16 cellular contexts compared by ENCODE assay signal in genomic region chr18:13412901-13413300, GRCh38.
A peak's percentile ranks its signal among the peaks of the same experiment; 100 is the strongest.
DNase-seq lines count a peak whose midpoint lies in the region; ATAC-seq, FAIRE-seq and TF ChIP-seq lines count a peak whose summit lies in the region.
"Had no signal": no experiment of that assay in that cellular context is flagged by ENCODE, and none has a peak within 500 bp of the region (broad histone marks: within the 10 kb centered on the region; RNA-seq: fewer than 3 reads in every experiment).

No MANE protein-coding gene starts in this region.

- no peak overlapping the region for H2BK20ac ChIP-seq in H1 (ENCODE audit: low read length)

- DNase-seq in NCI-H187 treated with DMSO at 0.1 percent for 48 hours (lab: John Stamatoyannopoulos, UW) (peak; percentile 29), NCI-H187 (lab: John Stamatoyannopoulos, UW) (no peak), left ventricle myocardium inferior (no peak), left cardiac atrium (no peak), H1 (ENCODE audit: low read depth in 1 of 2, low spot score in 2 of 2) (no peak), NCI-H1436 (lab: John Stamatoyannopoulos, UW) (no peak)
- DNase-seq: COR-L47, DND-41, GDM1, GOT3 had no signal

- H4K5ac ChIP-seq in H1 (ENCODE audit: insufficient read length, low read depth, low read length), result no peak overlapping the region

- no peak for ATAC-seq in left cardiac atrium
- ATAC-seq in GM21447 (IDR thresholded peaks at IDR 0.05; ENCODE audit: unreplicated experiment), result no peak
- ATAC-seq: CD8-positive, alpha-beta T cell had no signal

- H2AK5ac ChIP-seq in H1 (ENCODE audit: low read depth, low read length), result no peak overlapping the region

- H3K27me3 ChIP-seq in left ventricle myocardium inferior (ENCODE audit: low read depth) (no peaks in the 10 kb centered on the region), H1 (replicated peaks in 1 of 4; ENCODE audit: control insufficient read depth in 3 of 4, extremely low read depth in 1 of 4, insufficient read depth in 3 of 4, low read length in 3 of 4) (no peaks in the 10 kb centered on the region)

- H3K9ac ChIP-seq in H1 (replicated peaks in 1 of 4; ENCODE audit: extremely low read depth in 1 of 4, low read depth in 3 of 4, low read length in 3 of 4), result no peak overlapping the region

- POLR2A ChIA-PET in H1 (lab: Charles Lee; ENCODE audit: partially characterized antibody), result no interaction called here

- peaks cover 56% of the 10 kb centered on the region for H3K4me1 ChIP-seq in left ventricle myocardium inferior
- 0 out of 7 replicates have a peak, but pooled peaks cover 0 to 2% (median 0%) of the 10 kb centered on the region in 4 experiments for H3K4me1 ChIP-seq in H1 (replicated peaks in 1 of 4; ENCODE audit: control insufficient read depth in 3 of 4, insufficient read depth in 4 of 4, low read length in 3 of 4)
- H3K4me1 ChIP-seq: HAP-1 had no signal

- H3K4ac ChIP-seq in H1 (replicated peaks; ENCODE audit: insufficient read length, low read depth, low read length), result no peak overlapping the region

- TF ChIP-seq POLR2A in H1 (IDR thresholded peaks at IDR 0.05; ENCODE audit: control extremely low read depth in 1 of 2, low read depth in 2 of 2, low read length in 2 of 2), result no peak

- H3K18ac ChIP-seq in H1 (ENCODE audit: extremely low read depth, low read length), result no peak overlapping the region

- H4K91ac ChIP-seq in H1 (replicated peaks; ENCODE audit: insufficient read length, low read length), result peak overlapping the region; percentile 17

- TF ChIP-seq EP300 in H1 (IDR thresholded peaks at IDR 0.05; ENCODE audit: borderline replicate concordance in 1 of 2, low read depth in 2 of 2, low read length in 2 of 2), result no peak

- no peaks in the 10 kb centered on the region for H3K79me2 ChIP-seq in H1 (ENCODE audit: control insufficient read depth in 1 of 2, insufficient read depth in 2 of 2, low read length in 2 of 2)

- no peak overlapping the region for H2BK120ac ChIP-seq in H1 (replicated peaks; ENCODE audit: low read depth, low read length)

- H3K4me3 ChIP-seq in left ventricle myocardium inferior (no peak overlapping the region), H1 (ENCODE audit: extremely low read depth in 1 of 4, insufficient read depth in 2 of 4, low read depth in 3 of 4, low read length in 4 of 4) (no peak overlapping the region)
- H3K4me3 ChIP-seq: HAP-1 had no signal

- peak overlapping the region; percentile 17 for H3K27ac ChIP-seq in left ventricle myocardium inferior (replicated peaks)
- no peak overlapping the region for H3K27ac ChIP-seq in H1 (ENCODE audit: low read depth, low read length)
- H3K27ac ChIP-seq: 22Rv1 had no signal

- 80% methylated on average over 8 of the region's 8 CpGs; no CpG with 5 or more reads in 1 of the 2 experiments for WGBS in H1 (ENCODE audit: extremely low coverage in 1 of 2, insufficient coverage in 1 of 2, insufficient read length in 1 of 2, insufficient replicate concordance in 2 of 2, low coverage in 1 of 2, low lambda C conversion rate in 2 of 2, missing lambda C conversion rate in 1 of 2), 2 experiments

- H4K20me1 ChIP-seq in H1 (replicated peaks in 1 of 2; ENCODE audit: control insufficient read depth in 1 of 2, insufficient read depth in 2 of 2, low read length in 2 of 2), result no peaks in the 10 kb centered on the region

- no peak overlapping the region for H3K14ac ChIP-seq in H1 (ENCODE audit: insufficient read length)

- H3K9me3 ChIP-seq in left ventricle myocardium inferior (replicated peaks) (peaks cover 11% of the 10 kb centered on the region), H1 (ENCODE audit: insufficient read depth in 2 of 2, low read depth in 1 of 2, low read length in 1 of 2) (0 out of 4 replicates have a peak, but pooled peaks cover 0 to 3% of the 10 kb centered on the region in 2 experiments)
- H3K9me3 ChIP-seq: HAP-1 had no signal

- H3K23ac ChIP-seq in H1 (ENCODE audit: insufficient read length), result no peak overlapping the region

- TF ChIP-seq CTCF in left ventricle myocardium inferior (IDR thresholded peaks at IDR 0.05; ENCODE audit: borderline replicate concordance) (no peak), H1 (IDR thresholded peaks at IDR 0.05; ENCODE audit: control extremely low read depth in 1 of 3, insufficient read depth in 1 of 3, low read depth in 1 of 3, low read length in 3 of 3) (no peak)

- intact Hi-C loops in left ventricle myocardium inferior (cut with micrococcal nuclease), result loop anchor here (10.0 kb wide), 1 partner anchor 62 kb away; no protein-coding TSS in a partner anchor
- intact Hi-C loops in left cardiac atrium (cut with DNase I), result no loop called here

- CTCF ChIA-PET in H1 (lab: Charles Lee; ENCODE audit: partially characterized antibody), result no interaction called here

- H2BK12ac ChIP-seq in H1 (ENCODE audit: low read depth, low read length), result no peak overlapping the region

- no peak overlapping the region for H2BK5ac ChIP-seq in H1 (ENCODE audit: low read depth, low read length)

- H3K4me2 ChIP-seq in H1 (ENCODE audit: insufficient read depth in 1 of 2, low read depth in 2 of 2, low read length in 2 of 2), result no peak overlapping the region

- no peaks in the 10 kb centered on the region for H3K79me1 ChIP-seq in H1 (ENCODE audit: low read depth, low read length)

- no peak for FAIRE-seq in H1 (lab: Jason Lieb, UNC)
- FAIRE-seq: D721Med, GM12892 had no signal

- H3K56ac ChIP-seq in H1 (replicated peaks; ENCODE audit: insufficient read length, low read depth, low read length), result no peak overlapping the region

- no peaks in the 10 kb centered on the region for H3K36me3 ChIP-seq in left ventricle myocardium inferior
- H3K36me3 ChIP-seq in H1 (ENCODE audit: control insufficient read depth in 2 of 4, insufficient read depth in 4 of 4, low read length in 3 of 4), result no peaks in the 10 kb centered on the region
- H3K36me3 ChIP-seq: HAP-1 had no signal

- H3K23me2 ChIP-seq in H1 (ENCODE audit: low read depth, low read length), result no peaks in the 10 kb centered on the region; the same call in 1 of the 2 replicates

- no peak overlapping the region for H4K8ac ChIP-seq in H1 (ENCODE audit: extremely low read depth, insufficient read depth, low read length)

- TF ChIP-seq RAD21 in H1 (IDR thresholded peaks at IDR 0.05 in 1 of 2, conservative IDR thresholded peaks at IDR 0.05 in 1 of 2; ENCODE audit: low read depth in 2 of 2, low read length in 2 of 2), result no peak

- no peak overlapping the region for H2BK15ac ChIP-seq in H1 (ENCODE audit: low read length)

- no peak overlapping the region for H2AFZ ChIP-seq in H1 (ENCODE audit: low read length)

TF ChIP-seq in H1, 55 proteins besides CTCF, POLR2A, EP300 and RAD21:
- TF ChIP-seq GTF2F1 (IDR thresholded peaks at IDR 0.05; ENCODE audit: borderline replicate concordance, low read depth, low read length) (no peak), GABPA (IDR thresholded peaks at IDR 0.05; ENCODE audit: borderline replicate concordance, insufficient read depth, low read length) (no peak), TEAD4 (IDR thresholded peaks at IDR 0.05; ENCODE audit: low read depth, low read length) (no peak), CTBP2 (IDR thresholded peaks at IDR 0.05; ENCODE audit: borderline replicate concordance, insufficient read depth, insufficient read length, low read length) (no peak), MAFK (IDR thresholded peaks at IDR 0.05; ENCODE audit: low read depth, low read length) (no peak), SAP30 (IDR thresholded peaks at IDR 0.05; ENCODE audit: insufficient read depth, insufficient replicate concordance, low read length) (no peak), NANOG (IDR thresholded peaks at IDR 0.05; ENCODE audit: insufficient read depth, low read depth, low read length, poor library complexity, severe bottlenecking) (no peak), ATF2 (IDR thresholded peaks at IDR 0.05; ENCODE audit: low read length) (no peak)
